Comparison of ENCODE assay signal across 8 cellular contexts in genomic region chr7:151057989-151058765, GRCh38. TPM values are rescaled to one million over a fixed set of nuclear protein-coding genes. Genes with fewer than 3 reads are reported as not detected.
DNase-seq lines count a peak whose midpoint lies in the region; ATAC-seq and TF ChIP-seq lines count a peak whose summit lies in the region.

No MANE protein-coding gene starts in this region.

- peaks cover 2% of the 10 kb centered on the region for H3K36me3 Mint-ChIP-seq in activated naive CD8-positive, alpha-beta T cell treated with anti-CD3 and anti-CD28 coated beads for 36 hours
- H3K36me3 Mint-ChIP-seq in glutamatergic neuron (ENCODE audit: unreplicated experiment): no peaks in the 10 kb centered on the region

- peak overlapping the region; percentile 92 for H3K27ac Mint-ChIP-seq in activated naive CD8-positive, alpha-beta T cell treated with anti-CD3 and anti-CD28 coated beads for 36 hours
- H3K27ac Mint-ChIP-seq in glutamatergic neuron (ENCODE audit: unreplicated experiment): peak overlapping the region; percentile 99

- TF ChIP-seq POLR2A in GM10847 (IDR thresholded peaks at IDR 0.05; ENCODE audit: extremely low read depth, insufficient read length): peak; percentile 34

- H3K4me1 ChIP-seq in osteoblast (ENCODE audit: insufficient read depth, low read length) (peaks cover 48% of the 10 kb centered on the region), thoracic aorta (ENCODE audit: control insufficient read depth in 1 of 2, low read depth in 2 of 2) (peaks cover 37 to 50% of the 10 kb centered on the region in 2 donors)

- H3K4me1 Mint-ChIP-seq in activated naive CD8-positive, alpha-beta T cell treated with anti-CD3 and anti-CD28 coated beads for 36 hours: peaks cover 30% of the 10 kb centered on the region
- H3K4me1 Mint-ChIP-seq in glutamatergic neuron (ENCODE audit: low read depth, unreplicated experiment): peaks cover 18% of the 10 kb centered on the region

- peak overlapping the region; percentile 94 for H3K4me3 Mint-ChIP-seq in activated naive CD8-positive, alpha-beta T cell treated with anti-CD3 and anti-CD28 coated beads for 36 hours
- H3K4me3 Mint-ChIP-seq in glutamatergic neuron (ENCODE audit: unreplicated experiment): peak overlapping the region; percentile 99

- no peaks in the 10 kb centered on the region for H3K36me3 ChIP-seq in osteoblast (ENCODE audit: insufficient read depth, low read length)
- H3K36me3 ChIP-seq in thoracic aorta: no peaks in the 10 kb centered on the region

- peak overlapping the region; percentile 100 for H3K4me2 ChIP-seq in osteoblast (ENCODE audit: insufficient read depth, low read length)

- ATAC-seq in HG02642 (IDR thresholded peaks at IDR 0.05; ENCODE audit: poor library complexity, unreplicated experiment): peak; percentile 87
- peak; percentile 92 for ATAC-seq in thoracic aorta (ENCODE audit: insufficient number of reproducible peaks, low FRiP score, low read depth)

- H3K4me3 ChIP-seq in osteoblast (ENCODE audit: insufficient read depth, low read length): peak overlapping the region; percentile 91
- H3K4me3 ChIP-seq in thoracic aorta: peak overlapping the region; percentile 98

- peaks cover 30% of the 10 kb centered on the region for H3K79me2 ChIP-seq in osteoblast (ENCODE audit: insufficient read depth, low read length)

- no peaks in the 10 kb centered on the region for H3K9me3 Mint-ChIP-seq in activated naive CD8-positive, alpha-beta T cell treated with anti-CD3 and anti-CD28 coated beads for 36 hours
- peaks cover 9% of the 10 kb centered on the region for H3K9me3 Mint-ChIP-seq in glutamatergic neuron (ENCODE audit: unreplicated experiment)

- H4K20me1 ChIP-seq in osteoblast (ENCODE audit: insufficient read depth, low read length): peaks cover 16% of the 10 kb centered on the region

- DNase-seq in NCI-H1105 (lab: John Stamatoyannopoulos, UW): peak; percentile 99
- peak; percentile 69 for DNase-seq in SKM-1 (lab: John Stamatoyannopoulos, UW; ENCODE audit: unreplicated experiment)
- DNase-seq in activated naive CD8-positive, alpha-beta T cell treated with anti-CD3 and anti-CD28 coated beads for 36 hours: peak; percentile 96
- peak; percentile 97 for DNase-seq in glutamatergic neuron
- DNase-seq in osteoblast (ENCODE audit: insufficient read length, low spot score, missing footprints): peak; percentile 100
- DNase-seq in thoracic aorta (ENCODE audit: low spot score): peak; percentile 97

- no peaks in the 10 kb centered on the region for H3K27me3 ChIP-seq in osteoblast (ENCODE audit: insufficient read depth, low read length)
- H3K27me3 ChIP-seq in thoracic aorta (replicated peaks; ENCODE audit: insufficient read depth): no peaks in the 10 kb centered on the region

- TF ChIP-seq CTCF in glutamatergic neuron (IDR thresholded peaks at IDR 0.05; ENCODE audit: partially characterized antibody, unreplicated experiment) (no peak), osteoblast (IDR thresholded peaks at IDR 0.05; ENCODE audit: extremely low read depth, low read depth, low read length) (no peak), thoracic aorta (IDR thresholded peaks at IDR 0.05) (no peak)

- H2AFZ ChIP-seq in osteoblast (ENCODE audit: low read length): peak overlapping the region; percentile 93

- no peaks in the 10 kb centered on the region for H3K27me3 Mint-ChIP-seq in activated naive CD8-positive, alpha-beta T cell treated with anti-CD3 and anti-CD28 coated beads for 36 hours
- peaks cover 19% of the 10 kb centered on the region for H3K27me3 Mint-ChIP-seq in glutamatergic neuron (ENCODE audit: unreplicated experiment)

- H3K27ac ChIP-seq in osteoblast (ENCODE audit: low read depth, low read length): peak overlapping the region; percentile 93
- peak overlapping the region; percentile 81 to 97 for H3K27ac ChIP-seq in thoracic aorta

- H3K9me3 ChIP-seq in osteoblast (ENCODE audit: low read depth, low read length) (no peaks in the 10 kb centered on the region), thoracic aorta (no peaks in the 10 kb centered on the region)

RNA-seq across cellular contexts. Expression of gene CDK5, which starts 0.5 kb away (rescaled TPM):
- total RNA-seq in activated naive CD8-positive, alpha-beta T cell treated with anti-CD3 and anti-CD28 coated beads for 36 hours: 10 to 100 TPM; 13.3 to 16.0 TPM
- total RNA-seq in glutamatergic neuron (ENCODE audit: unreplicated experiment) (52.9 TPM), osteoblast (15.9 and 17.0 TPM in 2 replicates), thoracic aorta (1 to 10 TPM; 1.8 to 3.1 TPM)

RNA-seq across cellular contexts. Expression of gene SLC4A2, which starts 1.2 kb away (rescaled TPM):
- total RNA-seq in activated naive CD8-positive, alpha-beta T cell treated with anti-CD3 and anti-CD28 coated beads for 36 hours: 10 to 100 TPM; 66.5 to 69.1 TPM
- total RNA-seq in glutamatergic neuron (ENCODE audit: unreplicated experiment) (99.4 TPM), osteoblast (52.2 and 61.5 TPM in 2 replicates), thoracic aorta (100 to 1,000 TPM in 1 of 2 donors, 10 to 100 TPM in 1; 89.1 to 119 TPM)

RNA-seq across cellular contexts. Expression of gene ASIC3, which starts 9.8 kb away (rescaled TPM):
- 1 to 10 TPM; 2.7 to 3.2 TPM for total RNA-seq in activated naive CD8-positive, alpha-beta T cell treated with anti-CD3 and anti-CD28 coated beads for 36 hours
- total RNA-seq in glutamatergic neuron (ENCODE audit: unreplicated experiment) (10.8 TPM), osteoblast (under 0.01 and 0.29 TPM in 2 replicates), thoracic aorta (1 to 10 TPM; 2.0 to 2.8 TPM)

RNA-seq across cellular contexts. Expression of gene FASTK, which starts 22.4 kb away (rescaled TPM):
- 10 to 100 TPM; 65.9 to 68.7 TPM for total RNA-seq in activated naive CD8-positive, alpha-beta T cell treated with anti-CD3 and anti-CD28 coated beads for 36 hours
- total RNA-seq in glutamatergic neuron (ENCODE audit: unreplicated experiment) (64.7 TPM), osteoblast (87.6 and 95.2 TPM in 2 replicates), thoracic aorta (100 to 1,000 TPM in 1 of 2 donors, 10 to 100 TPM in 1; 59.0 to 110 TPM)

RNA-seq across cellular contexts. Expression of gene TMUB1, which starts 25.1 kb away (rescaled TPM):
- total RNA-seq in activated naive CD8-positive, alpha-beta T cell treated with anti-CD3 and anti-CD28 coated beads for 36 hours: 10 to 100 TPM; 59.2 to 59.3 TPM
- total RNA-seq in glutamatergic neuron (ENCODE audit: unreplicated experiment): 45.7 TPM
- total RNA-seq in osteoblast: 17.4 and 18.1 TPM in 2 replicates
- 10 to 100 TPM; 25.7 to 35.2 TPM for total RNA-seq in thoracic aorta

Comparison
In these comparisons a context has a peak if more than half of its experiments do, and no peak if none do; other contexts are left out.
1. Peak in every context shown above with its lines: DNase-seq, ATAC-seq, H3K4me3 ChIP-seq and H3K27ac ChIP-seq.